1 cellular context compared by ENCODE assay signal in genomic region chr12:92593734-92594402, GRCh38.
TF ChIP-seq lines count a peak whose summit lies in the region.

No MANE protein-coding gene starts in this region.

TF ChIP-seq in HepG2, 621 proteins besides CTCF, POLR2A, EP300 and RAD21 (continued from another document):
- TF ChIP-seq ZNF646 (CRISPR knock-in tag; IDR thresholded peaks at IDR 0.05) (no peak), TEF (CRISPR knock-in tag; IDR thresholded peaks at IDR 0.05) (no peak), STAT5B (CRISPR knock-in tag; IDR thresholded peaks at IDR 0.05) (no peak), JUND (CRISPR knock-in tag; IDR thresholded peaks at IDR 0.05) (no peak), ZFP41 (CRISPR knock-in tag; IDR thresholded peaks at IDR 0.05; ENCODE audit: borderline replicate concordance) (no peak), FOSL2 (CRISPR knock-in tag; IDR thresholded peaks at IDR 0.05) (peak; percentile 51), ZNF891 (CRISPR knock-in tag; IDR thresholded peaks at IDR 0.05) (no peak), SIX1 (CRISPR knock-in tag; IDR thresholded peaks at IDR 0.05; ENCODE audit: borderline replicate concordance) (no peak), GABPB1 (CRISPR knock-in tag; IDR thresholded peaks at IDR 0.05) (peak; percentile 53; the same call in 1 of the 2 replicates), U2AF1 (optimal IDR thresholded peaks at IDR 0.05; ENCODE audit: low read depth, low read length) (no peak), ZNF337 (CRISPR knock-in tag; IDR thresholded peaks at IDR 0.05; ENCODE audit: borderline replicate concordance, low read depth) (no peak), ZMYM3 (CRISPR knock-in tag; IDR thresholded peaks at IDR 0.05) (no peak), SRSF9 (IDR thresholded peaks at IDR 0.05; ENCODE audit: borderline replicate concordance, insufficient read depth, low read depth, low read length, poor library complexity, severe bottlenecking) (no peak), ZNF691 (CRISPR knock-in tag; IDR thresholded peaks at IDR 0.05; ENCODE audit: borderline replicate concordance, low read depth) (no peak), ZNF326 (CRISPR knock-in tag; IDR thresholded peaks at IDR 0.05; ENCODE audit: borderline replicate concordance) (no peak), ZNF121 (CRISPR knock-in tag; IDR thresholded peaks at IDR 0.05) (no peak), MEIS1 (CRISPR knock-in tag; IDR thresholded peaks at IDR 0.05; ENCODE audit: borderline replicate concordance) (no peak), ZBTB8A (CRISPR knock-in tag; IDR thresholded peaks at IDR 0.05; ENCODE audit: borderline replicate concordance, low read depth) (no peak), HDAC6 (IDR thresholded peaks at IDR 0.05; ENCODE audit: low read depth, low read length) (no peak), ZFYVE20 (CRISPR knock-in tag; IDR thresholded peaks at IDR 0.05; ENCODE audit: borderline replicate concordance, low read depth) (no peak), TCF7 (IDR thresholded peaks at IDR 0.05; ENCODE audit: low read depth) (0 out of 2 replicates have a peak, but pooled peaks have one; percentile 23), SOX5 (CRISPR knock-in tag; IDR thresholded peaks at IDR 0.05; ENCODE audit: borderline replicate concordance) (no peak), DBP (CRISPR knock-in tag; IDR thresholded peaks at IDR 0.05; ENCODE audit: not compliant biosample characterization) (no peak), HNF4A (CRISPR knock-in tag; IDR thresholded peaks at IDR 0.05) (no peak), MYNN (CRISPR knock-in tag; IDR thresholded peaks at IDR 0.05; ENCODE audit: low read depth) (no peak), YY1 (IDR thresholded peaks at IDR 0.05; ENCODE audit: insufficient read depth, insufficient replicate concordance, low read depth, low read length) (no peak), ETV6 (CRISPR knock-in tag; conservative IDR thresholded peaks at IDR 0.05) (no peak)
- TF ChIP-seq, protein P1, sequence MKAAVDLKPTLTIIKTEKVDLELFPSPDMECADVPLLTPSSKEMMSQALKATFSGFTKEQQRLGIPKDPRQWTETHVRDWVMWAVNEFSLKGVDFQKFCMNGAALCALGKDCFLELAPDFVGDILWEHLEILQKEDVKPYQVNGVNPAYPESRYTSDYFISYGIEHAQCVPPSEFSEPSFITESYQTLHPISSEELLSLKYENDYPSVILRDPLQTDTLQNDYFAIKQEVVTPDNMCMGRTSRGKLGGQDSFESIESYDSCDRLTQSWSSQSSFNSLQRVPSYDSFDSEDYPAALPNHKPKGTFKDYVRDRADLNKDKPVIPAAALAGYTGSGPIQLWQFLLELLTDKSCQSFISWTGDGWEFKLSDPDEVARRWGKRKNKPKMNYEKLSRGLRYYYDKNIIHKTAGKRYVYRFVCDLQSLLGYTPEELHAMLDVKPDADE (CRISPR knock-in tag; IDR thresholded peaks at IDR 0.05), result no peak
- TF ChIP-seq, protein P2, sequence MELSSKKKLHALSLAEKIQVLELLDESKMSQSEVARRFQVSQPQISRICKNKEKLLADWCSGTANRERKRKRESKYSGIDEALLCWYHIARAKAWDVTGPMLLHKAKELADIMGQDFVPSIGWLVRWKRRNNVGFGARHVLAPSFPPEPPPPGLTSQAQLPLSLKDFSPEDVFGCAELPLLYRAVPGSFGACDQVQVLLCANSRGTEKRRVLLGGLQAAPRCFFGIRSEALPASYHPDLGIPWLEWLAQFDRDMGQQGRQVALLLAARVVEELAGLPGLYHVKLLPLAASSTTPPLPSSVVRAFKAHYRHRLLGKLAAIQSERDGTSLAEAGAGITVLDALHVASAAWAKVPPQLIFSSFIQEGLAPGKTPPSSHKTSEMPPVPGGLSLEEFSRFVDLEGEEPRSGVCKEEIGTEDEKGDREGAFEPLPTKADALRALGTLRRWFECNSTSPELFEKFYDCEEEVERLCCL (CRISPR knock-in tag; IDR thresholded peaks at IDR 0.05; ENCODE audit: borderline replicate concordance), result no peak
- TF ChIP-seq, protein P3, sequence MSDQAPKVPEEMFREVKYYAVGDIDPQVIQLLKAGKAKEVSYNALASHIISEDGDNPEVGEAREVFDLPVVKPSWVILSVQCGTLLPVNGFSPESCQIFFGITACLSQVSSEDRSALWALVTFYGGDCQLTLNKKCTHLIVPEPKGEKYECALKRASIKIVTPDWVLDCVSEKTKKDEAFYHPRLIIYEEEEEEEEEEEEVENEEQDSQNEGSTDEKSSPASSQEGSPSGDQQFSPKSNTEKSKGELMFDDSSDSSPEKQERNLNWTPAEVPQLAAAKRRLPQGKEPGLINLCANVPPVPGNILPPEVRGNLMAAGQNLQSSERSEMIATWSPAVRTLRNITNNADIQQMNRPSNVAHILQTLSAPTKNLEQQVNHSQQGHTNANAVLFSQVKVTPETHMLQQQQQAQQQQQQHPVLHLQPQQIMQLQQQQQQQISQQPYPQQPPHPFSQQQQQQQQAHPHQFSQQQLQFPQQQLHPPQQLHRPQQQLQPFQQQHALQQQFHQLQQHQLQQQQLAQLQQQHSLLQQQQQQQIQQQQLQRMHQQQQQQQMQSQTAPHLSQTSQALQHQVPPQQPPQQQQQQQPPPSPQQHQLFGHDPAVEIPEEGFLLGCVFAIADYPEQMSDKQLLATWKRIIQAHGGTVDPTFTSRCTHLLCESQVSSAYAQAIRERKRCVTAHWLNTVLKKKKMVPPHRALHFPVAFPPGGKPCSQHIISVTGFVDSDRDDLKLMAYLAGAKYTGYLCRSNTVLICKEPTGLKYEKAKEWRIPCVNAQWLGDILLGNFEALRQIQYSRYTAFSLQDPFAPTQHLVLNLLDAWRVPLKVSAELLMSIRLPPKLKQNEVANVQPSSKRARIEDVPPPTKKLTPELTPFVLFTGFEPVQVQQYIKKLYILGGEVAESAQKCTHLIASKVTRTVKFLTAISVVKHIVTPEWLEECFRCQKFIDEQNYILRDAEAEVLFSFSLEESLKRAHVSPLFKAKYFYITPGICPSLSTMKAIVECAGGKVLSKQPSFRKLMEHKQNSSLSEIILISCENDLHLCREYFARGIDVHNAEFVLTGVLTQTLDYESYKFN (CRISPR knock-in tag; conservative IDR thresholded peaks at IDR 0.05), result no peak
